In the genomic region with DNA sequence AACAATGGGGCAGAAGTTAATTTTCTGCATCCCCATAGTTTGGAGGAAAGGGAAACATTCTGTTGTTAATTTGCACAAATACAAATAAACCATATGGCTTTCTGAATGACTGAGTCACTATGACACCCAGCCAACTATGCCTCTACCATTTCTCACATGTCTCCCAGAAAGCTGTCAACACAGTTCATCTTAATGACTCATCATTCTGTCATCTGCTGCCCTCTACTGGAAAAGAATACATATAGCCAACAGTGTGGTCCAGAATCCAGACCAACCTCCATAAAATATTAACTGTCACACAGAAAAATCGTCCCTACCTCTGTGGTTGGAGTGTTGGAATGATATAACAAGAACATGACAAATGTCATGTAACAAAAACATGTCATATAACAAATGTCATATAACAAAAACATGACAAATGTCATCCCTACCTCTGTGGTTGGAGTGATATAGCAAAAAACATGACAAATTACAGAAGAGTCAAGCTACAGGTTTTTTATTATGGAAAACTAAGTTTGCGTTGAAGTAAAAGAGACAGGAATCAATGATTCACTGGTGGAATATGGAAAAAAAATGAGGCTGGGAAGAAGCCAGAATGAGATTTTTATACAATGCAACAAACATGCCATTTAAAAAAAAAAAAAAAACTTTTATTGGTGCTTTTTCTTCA, we compare ENCODE assay signal across 8 cellular contexts. TPM values are rescaled to one million over a fixed set of nuclear protein-coding genes. Genes with fewer than 3 reads are reported as not detected.
DNase-seq lines count a peak whose midpoint lies in the region; ATAC-seq and TF ChIP-seq lines count a peak whose summit lies in the region.

No MANE protein-coding gene starts in this region.

- WGBS in esophagus squamous epithelium, 2 donors: 8 to 23% methylated on average over 2 of the region's 2 CpGs

- H3K4me3 ChIP-seq in esophagus squamous epithelium: no peak overlapping the region

- peaks cover 5% of the 10 kb centered on the region for H3K4me1 Mint-ChIP-seq in nephron progenitor cell

- H3K27me3 Mint-ChIP-seq in nephron progenitor cell (ENCODE audit: low read depth, poor library complexity): peaks cover 6% of the 10 kb centered on the region

- H3K4me3 Mint-ChIP-seq in nephron progenitor cell: no peak overlapping the region

- H3K4me1 ChIP-seq in esophagus squamous epithelium: no peaks in the 10 kb centered on the region

- no peaks in the 10 kb centered on the region for H3K36me3 ChIP-seq in esophagus squamous epithelium

- TF ChIP-seq CTCF in esophagus squamous epithelium (IDR thresholded peaks at IDR 0.05) (peak; percentile 22 to 74 (median 56)), nephron progenitor cell (IDR thresholded peaks at IDR 0.05) (peak; percentile 73)

- DNase-seq in DMS114 treated with DMSO at 0.1 percent for 48 hours (lab: John Stamatoyannopoulos, UW; ENCODE audit: unreplicated experiment): peak; percentile 70
- DNase-seq in NCI-H1930 (lab: John Stamatoyannopoulos, UW): peak; percentile 9 to 62
- peak; percentile 62 to 89 for DNase-seq in SW 1271 (lab: John Stamatoyannopoulos, UW)
- DNase-seq in esophagus squamous epithelium (lab: John Stamatoyannopoulos, UW): no peak
- peak; percentile 14 for DNase-seq in nephron progenitor cell
- DNase-seq in activated T-cell treated with anti-CD3 and anti-CD28 coated beads for 4 hours: no peak

- intact Hi-C loops in esophagus squamous epithelium (cut with DNase I): loop anchor here (5.0 kb wide), 1 partner anchor 81 kb away; no protein-coding TSS in a partner anchor

- no peaks in the 10 kb centered on the region for H3K36me3 Mint-ChIP-seq in nephron progenitor cell (ENCODE audit: low read depth)

- no peak overlapping the region for H3K27ac Mint-ChIP-seq in nephron progenitor cell

- no peaks in the 10 kb centered on the region for H3K27me3 ChIP-seq in esophagus squamous epithelium

- H3K27ac ChIP-seq in esophagus squamous epithelium: no peak overlapping the region

- H3K9me3 Mint-ChIP-seq in nephron progenitor cell: no peaks in the 10 kb centered on the region

- ATAC-seq in GM19025 (IDR thresholded peaks at IDR 0.05; ENCODE audit: low read depth, unreplicated experiment) (peak; percentile 93), HG03064 (IDR thresholded peaks at IDR 0.05; ENCODE audit: low read depth, unreplicated experiment) (peak; percentile 98)

- no peak for TF ChIP-seq POLR2A in esophagus squamous epithelium (IDR thresholded peaks at IDR 0.05)

- H3K9me3 ChIP-seq in esophagus squamous epithelium: no peaks in the 10 kb centered on the region

RNA-seq across cellular contexts. Expression of gene GYG1, which starts 47.7 kb away (rescaled TPM):
- 10 to 100 TPM; 16.6 to 55.5 (median 35.8) TPM for total RNA-seq in esophagus squamous epithelium

Comparison
In these comparisons a context has a peak if more than half of its experiments do, and no peak if none do; other contexts are left out.
1. DNase-seq: peak in DMS114 treated with DMSO at 0.1 percent for 48 hours (single experiment), NCI-H1930 (2 of 2), SW 1271 (2 of 2) and nephron progenitor cell (single experiment); none in esophagus squamous epithelium (single experiment) and activated T-cell treated with anti-CD3 and anti-CD28 coated beads for 4 hours (single experiment).